ENCODE assay signal across 8 cellular contexts in the genomic region with DNA sequence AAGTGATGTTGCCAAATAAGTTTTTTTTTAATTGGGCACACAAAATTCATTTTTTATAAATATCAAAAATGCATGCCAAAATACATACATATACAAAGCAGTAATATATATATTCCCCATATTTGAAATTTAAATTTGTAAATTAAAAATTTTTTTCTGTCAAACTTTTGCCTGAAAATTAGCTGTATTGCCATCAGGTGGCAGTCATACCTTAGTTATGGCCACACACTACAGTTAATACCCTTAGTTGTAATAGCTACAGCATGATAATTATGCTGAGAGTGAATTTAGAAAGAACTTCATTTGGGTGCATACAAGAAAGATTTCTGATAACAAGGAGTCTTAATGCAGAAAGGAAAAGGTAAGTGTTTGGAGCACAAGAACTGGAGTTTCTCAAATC. TPM values are rescaled to one million over a fixed set of nuclear protein-coding genes. Genes with fewer than 3 reads are reported as not detected.
DNase-seq lines count a peak whose midpoint lies in the region; TF ChIP-seq lines count a peak whose summit lies in the region.

No MANE protein-coding gene starts in this region.

- H3K36me3 ChIP-seq in KMS-11 (ENCODE audit: insufficient read depth) (no peaks in the 10 kb centered on the region), testis (ENCODE audit: low read depth, missing control alignments) (no peaks in the 10 kb centered on the region)

- H3K27ac Mint-ChIP-seq in activated CD4-positive, alpha-beta T cell treated with anti-CD3 and anti-CD28 coated beads, Interleukin-2, amount 10 ng/mL, durations not matched to agents 24 days and 14 days: no peak overlapping the region
- no peak overlapping the region for H3K27ac Mint-ChIP-seq in osteocyte (ENCODE audit: unreplicated experiment)
- no peak overlapping the region for H3K27ac Mint-ChIP-seq in activated CD4-positive, alpha-beta memory T cell treated with anti-CD3 and anti-CD28 coated beads, Interleukin-2, amount 10 ng/mL, durations not matched to agents 7 days and 5 days

- peaks cover 2% of the 10 kb centered on the region for H3K36me3 Mint-ChIP-seq in activated CD4-positive, alpha-beta T cell treated with anti-CD3 and anti-CD28 coated beads, Interleukin-2, amount 10 ng/mL, durations not matched to agents 24 days and 14 days (ENCODE audit: low read depth)
- peaks cover 6% of the 10 kb centered on the region for H3K36me3 Mint-ChIP-seq in osteocyte (ENCODE audit: unreplicated experiment)
- H3K36me3 Mint-ChIP-seq in activated CD4-positive, alpha-beta memory T cell treated with anti-CD3 and anti-CD28 coated beads, Interleukin-2, amount 10 ng/mL, durations not matched to agents 7 days and 5 days (ENCODE audit: low read depth): no peaks in the 10 kb centered on the region

- no peak overlapping the region for H3K9ac ChIP-seq in KMS-11

- DNase-seq in activated CD4-positive, alpha-beta T cell treated with anti-CD3 and anti-CD28 coated beads, Interleukin-2, amount 10 ng/mL, durations not matched to agents 24 days and 14 days: peak; percentile 68
- DNase-seq in activated CD4-positive, alpha-beta T cell treated with anti-CD3 and anti-CD28 coated beads for 48 hours: no peak
- DNase-seq in central memory CD4-positive, alpha-beta T cell: peak; percentile 14
- DNase-seq in osteocyte (ENCODE audit: extremely low spot score, unreplicated experiment): no peak
- no peak for DNase-seq in activated CD4-positive, alpha-beta memory T cell treated with anti-CD3 and anti-CD28 coated beads, Interleukin-2, amount 10 ng/mL, durations not matched to agents 7 days and 5 days
- no peak for DNase-seq in testis
- no peak for DNase-seq in GM19238 (ENCODE audit: insufficient read length, low spot score)

- no peaks in the 10 kb centered on the region for H3K79me2 ChIP-seq in KMS-11 (ENCODE audit: insufficient read depth, low read depth)

- intact Hi-C loops in activated CD4-positive, alpha-beta T cell treated with anti-CD3 and anti-CD28 coated beads, Interleukin-2, amount 10 ng/mL, durations not matched to agents 24 days and 14 days (cut with micrococcal nuclease): loop anchor here (1.0 to 10.0 kb wide), 3 partner anchors 166 to 434 kb away; a partner anchor contains a TSS
- intact Hi-C loops in testis (cut with DNase I; ENCODE audit: low total_unique reads): no loop called here

- CTCF ChIA-PET in activated CD4-positive, alpha-beta memory T cell treated with anti-CD3 and anti-CD28 coated beads, Interleukin-2, amount 10 ng/mL, durations not matched to agents 7 days and 5 days (lab: Charles Lee): interaction anchor here (0.6 to 3.6 kb wide), 13 partner anchors 12 to 1446 kb away, joined by 3 to 44 read pairs (median 4); a partner anchor contains a TSS

- H3K27ac ChIP-seq in KMS-11: no peak overlapping the region
- H3K27ac ChIP-seq in testis: no peak overlapping the region

- H3K4me3 ChIP-seq in KMS-11 (IDR thresholded peaks at IDR 0.05; ENCODE audit: insufficient read depth, low read depth, low read length) (no peak overlapping the region), testis (no peak overlapping the region)

- H3K27me3 ChIP-seq in KMS-11 (ENCODE audit: insufficient read depth, low read depth): no peaks in the 10 kb centered on the region
- no peaks in the 10 kb centered on the region for H3K27me3 ChIP-seq in testis

- H3K27me3 Mint-ChIP-seq in activated CD4-positive, alpha-beta T cell treated with anti-CD3 and anti-CD28 coated beads, Interleukin-2, amount 10 ng/mL, durations not matched to agents 24 days and 14 days: no peaks in the 10 kb centered on the region
- no peaks in the 10 kb centered on the region for H3K27me3 Mint-ChIP-seq in osteocyte (ENCODE audit: unreplicated experiment)
- no peaks in the 10 kb centered on the region for H3K27me3 Mint-ChIP-seq in activated CD4-positive, alpha-beta memory T cell treated with anti-CD3 and anti-CD28 coated beads, Interleukin-2, amount 10 ng/mL, durations not matched to agents 7 days and 5 days

- no peaks in the 10 kb centered on the region for H3K9me3 Mint-ChIP-seq in activated CD4-positive, alpha-beta T cell treated with anti-CD3 and anti-CD28 coated beads, Interleukin-2, amount 10 ng/mL, durations not matched to agents 24 days and 14 days
- no peaks in the 10 kb centered on the region for H3K9me3 Mint-ChIP-seq in osteocyte (ENCODE audit: unreplicated experiment)
- no peaks in the 10 kb centered on the region for H3K9me3 Mint-ChIP-seq in activated CD4-positive, alpha-beta memory T cell treated with anti-CD3 and anti-CD28 coated beads, Interleukin-2, amount 10 ng/mL, durations not matched to agents 7 days and 5 days

- TF ChIP-seq POLR2A in testis (IDR thresholded peaks at IDR 0.05): no peak

- H3K4me2 ChIP-seq in KMS-11: no peak overlapping the region

- TF ChIP-seq CTCF in KMS-11 (conservative IDR thresholded peaks at IDR 0.05; ENCODE audit: low read depth, low read length) (peak; percentile 55; the same call in 1 of the 2 replicates), osteocyte (IDR thresholded peaks at IDR 0.05) (peak; percentile 52), testis (IDR thresholded peaks at IDR 0.05) (peak in 1 of 3 experiments; percentile 28)

- H3K9me3 ChIP-seq in testis: no peaks in the 10 kb centered on the region

- H3K4me3 Mint-ChIP-seq in activated CD4-positive, alpha-beta T cell treated with anti-CD3 and anti-CD28 coated beads, Interleukin-2, amount 10 ng/mL, durations not matched to agents 24 days and 14 days: no peak overlapping the region
- no peak overlapping the region for H3K4me3 Mint-ChIP-seq in osteocyte (ENCODE audit: unreplicated experiment)
- no peak overlapping the region for H3K4me3 Mint-ChIP-seq in activated CD4-positive, alpha-beta memory T cell treated with anti-CD3 and anti-CD28 coated beads, Interleukin-2, amount 10 ng/mL, durations not matched to agents 7 days and 5 days

- POLR2A ChIA-PET in activated CD4-positive, alpha-beta memory T cell treated with anti-CD3 and anti-CD28 coated beads, Interleukin-2, amount 10 ng/mL, durations not matched to agents 7 days and 5 days (lab: Charles Lee): interaction anchor here (0.6 to 0.7 kb wide), 3 partner anchors 13 to 435 kb away, joined by 3 read pairs; no protein-coding TSS in a partner anchor

- H3K4me1 Mint-ChIP-seq in activated CD4-positive, alpha-beta T cell treated with anti-CD3 and anti-CD28 coated beads, Interleukin-2, amount 10 ng/mL, durations not matched to agents 24 days and 14 days: peaks cover 4% of the 10 kb centered on the region
- no peaks in the 10 kb centered on the region for H3K4me1 Mint-ChIP-seq in osteocyte (ENCODE audit: unreplicated experiment)
- peaks cover 4% of the 10 kb centered on the region for H3K4me1 Mint-ChIP-seq in activated CD4-positive, alpha-beta memory T cell treated with anti-CD3 and anti-CD28 coated beads, Interleukin-2, amount 10 ng/mL, durations not matched to agents 7 days and 5 days

- no peak overlapping the region for H2AFZ ChIP-seq in KMS-11 (ENCODE audit: low read depth)

- H4K20me1 ChIP-seq in KMS-11 (ENCODE audit: insufficient read depth): no peaks in the 10 kb centered on the region

- H3K4me1 ChIP-seq in KMS-11 (ENCODE audit: low read depth, poor library complexity, severe bottlenecking) (no peaks in the 10 kb centered on the region), testis (no peaks in the 10 kb centered on the region)

RNA-seq across cellular contexts. Expression of a gene that starts 46.2 kb away (rescaled TPM):
- 9.5 and 14.3 TPM in 2 replicates for total RNA-seq in activated CD4-positive, alpha-beta T cell treated with anti-CD3 and anti-CD28 coated beads, Interleukin-2, amount 10 ng/mL, durations not matched to agents 24 days and 14 days
- total RNA-seq in osteocyte: 7.7 and 11.0 TPM in 2 replicates
- total RNA-seq in activated CD4-positive, alpha-beta memory T cell treated with anti-CD3 and anti-CD28 coated beads, Interleukin-2, amount 10 ng/mL, durations not matched to agents 7 days and 5 days: 10 to 100 TPM in 1 of 2 experiments, 1 to 10 TPM in 1; 9.8 to 11.6 TPM
- total RNA-seq in testis: 1 to 10 TPM; 7.6 to 8.8 TPM
- polyA plus RNA-seq in testis (ENCODE audit: insufficient read depth, low read depth, low replicate concordance): 12.2 TPM

Comparison
In these comparisons a context has a peak if more than half of its experiments do, and no peak if none do; other contexts are left out.
1. DNase-seq: peak in activated CD4-positive, alpha-beta T cell treated with anti-CD3 and anti-CD28 coated beads, Interleukin-2, amount 10 ng/mL, durations not matched to agents 24 days and 14 days (single experiment) and central memory CD4-positive, alpha-beta T cell (single experiment); none in activated CD4-positive, alpha-beta T cell treated with anti-CD3 and anti-CD28 coated beads for 48 hours (single experiment), osteocyte (single experiment), activated CD4-positive, alpha-beta memory T cell treated with anti-CD3 and anti-CD28 coated beads, Interleukin-2, amount 10 ng/mL, durations not matched to agents 7 days and 5 days (single experiment), testis (single experiment) and GM19238 (single experiment).